In genomic region chr2:50606860-50607259, GRCh38 we compare ENCODE assay signal across 18 cellular contexts.
A peak's percentile ranks its signal among the peaks of the same experiment; 100 is the strongest.
DNase-seq lines count a peak whose midpoint lies in the region; ATAC-seq and TF ChIP-seq lines count a peak whose summit lies in the region.
"Had no signal": no experiment of that assay in that cellular context is flagged by ENCODE, and none has a peak within 500 bp of the region (broad histone marks: within the 10 kb centered on the region; RNA-seq: fewer than 3 reads in every experiment).

No MANE protein-coding gene starts in this region.

- DNase-seq in GM12865 (ENCODE audit: low read depth) (no peak), endodermal cell (no peak), NCI-H345 treated with DMSO at 0.1 percent for 48 hours (lab: John Stamatoyannopoulos, UW; ENCODE audit: unreplicated experiment) (no peak)
- DNase-seq: activated effector memory CD4-positive, alpha-beta T cell treated with anti-CD3 and anti-CD28 coated beads, Interleukin-2, amount 50 U/mL, for 16 hours; amygdala; colonic mucosa; immature natural killer cell; mesenchymal stem cell; NCI-H1105 treated with DMSO at 0.1 percent for 48 hours; stimulated activated CD4-positive, alpha-beta T cell treated with anti-CD3 and anti-CD28 coated beads, Interleukin-2, amount 100 ng/mL, for 24 hours; testis had no signal

- H3K4me1 ChIP-seq in OCI-LY3 (ENCODE audit: low read length) (no peaks in the 10 kb centered on the region), endodermal cell (ENCODE audit: control insufficient read depth, insufficient read depth, low read length) (no peaks in the 10 kb centered on the region)
- H3K4me1 ChIP-seq: colonic mucosa, testis had no signal

- no peaks in the 10 kb centered on the region for H3K36me3 Mint-ChIP-seq in endodermal cell (ENCODE audit: low read depth)

- H3K9me3 Mint-ChIP-seq in endodermal cell, result no peaks in the 10 kb centered on the region

- H3K4me3 ChIP-seq in GM12865 (ENCODE audit: low read depth, low read length) (no peak overlapping the region), OCI-LY3 (ENCODE audit: low read length) (no peak overlapping the region), endodermal cell (ENCODE audit: low read length) (no peak overlapping the region), neural cell (ENCODE audit: low read length) (no peak overlapping the region)
- H3K4me3 ChIP-seq: colonic mucosa, right atrium auricular region, testis had no signal

- H3K4me1 Mint-ChIP-seq in endodermal cell, result peaks cover 1% of the 10 kb centered on the region
- H3K4me1 Mint-ChIP-seq: B cell, immature natural killer cell had no signal

- H3K9ac ChIP-seq in OCI-LY3 (ENCODE audit: low read length) (no peak overlapping the region), endodermal cell (ENCODE audit: extremely low read depth, low read length, poor library complexity, severe bottlenecking) (no peak overlapping the region), neural cell (ENCODE audit: low read length) (no peak overlapping the region)

- H3K36me3 ChIP-seq in OCI-LY3 (replicated peaks; ENCODE audit: low read depth, low read length) (no peaks in the 10 kb centered on the region), endodermal cell (ENCODE audit: control insufficient read depth, insufficient read depth, low read length) (no peaks in the 10 kb centered on the region), neural cell (ENCODE audit: insufficient read depth, low read length) (no peaks in the 10 kb centered on the region)
- H3K36me3 ChIP-seq: colonic mucosa, right atrium auricular region had no signal

- H3K27ac ChIP-seq in OCI-LY3 (ENCODE audit: low read length), result no peak overlapping the region
- H3K27ac ChIP-seq in endodermal cell (ENCODE audit: low read depth, low read length), result no peak overlapping the region
- no peak overlapping the region for H3K27ac ChIP-seq in neural cell (ENCODE audit: low read length)
- H3K27ac ChIP-seq: colonic mucosa, epithelial cell of prostate, right atrium auricular region, testis had no signal

- peak; percentile 48 for TF ChIP-seq RAD21 in neural cell (conservative IDR thresholded peaks at IDR 0.05)

- H3K4me2 ChIP-seq in OCI-LY3 (ENCODE audit: low read length), result no peak overlapping the region
- H3K4me2 ChIP-seq in neural cell (ENCODE audit: low read length), result no peak overlapping the region

- 79 to 92% methylated on average over 3 of the region's 4 CpGs for WGBS in endodermal cell (ENCODE audit: insufficient coverage in 1 of 2, insufficient read length in 1 of 2), 2 experiments

- ATAC-seq in GM21737 (IDR thresholded peaks at IDR 0.05; ENCODE audit: unreplicated experiment) (no peak), GM21825 (IDR thresholded peaks at IDR 0.05; ENCODE audit: unreplicated experiment) (no peak)

- TF ChIP-seq EP300 in neural cell (conservative IDR thresholded peaks at IDR 0.05; ENCODE audit: poor library complexity, severe bottlenecking), result no peak

- TF ChIP-seq CTCF in GM12865 (IDR thresholded peaks at IDR 0.05; ENCODE audit: insufficient read depth, low read depth, low read length, missing control alignments) (peak; percentile 1), OCI-LY3 (IDR thresholded peaks at IDR 0.05; ENCODE audit: low read depth, low read length) (peak; percentile 31), endodermal cell (conservative IDR thresholded peaks at IDR 0.05) (peak; percentile 58), neural cell (IDR thresholded peaks at IDR 0.05; ENCODE audit: poor library complexity, severe bottlenecking) (peak; percentile 57)

- H3K27me3 Mint-ChIP-seq in endodermal cell (ENCODE audit: insufficient read depth), result no peaks in the 10 kb centered on the region
- H3K27me3 Mint-ChIP-seq: B cell had no signal

- H3K27me3 ChIP-seq in OCI-LY3 (ENCODE audit: low read depth, low read length) (no peaks in the 10 kb centered on the region), endodermal cell (ENCODE audit: control insufficient read depth, insufficient read depth, low read length, poor library complexity, severe bottlenecking) (no peaks in the 10 kb centered on the region), neural cell (ENCODE audit: insufficient read depth, low read depth, low read length) (no peaks in the 10 kb centered on the region)
- H3K27me3 ChIP-seq: colonic mucosa, right atrium auricular region, testis had no signal

- H2AFZ ChIP-seq in OCI-LY3 (ENCODE audit: low read depth, low read length), result peak overlapping the region; percentile 16; the same call in 1 of the 2 replicates
- no peak overlapping the region for H2AFZ ChIP-seq in neural cell (ENCODE audit: low read depth, low read length)

- no peaks in the 10 kb centered on the region for H4K20me1 ChIP-seq in OCI-LY3 (ENCODE audit: insufficient read depth, low read length)
- H4K20me1 ChIP-seq in neural cell (ENCODE audit: insufficient read depth), result no peaks in the 10 kb centered on the region

- H3K4me3 Mint-ChIP-seq in endodermal cell, result no peak overlapping the region
- H3K4me3 Mint-ChIP-seq: B cell, immature natural killer cell had no signal

- H3K79me2 ChIP-seq in OCI-LY3 (ENCODE audit: low read length), result no peaks in the 10 kb centered on the region
- H3K79me2 ChIP-seq in neural cell (replicated peaks; ENCODE audit: insufficient read depth, low read length), result no peaks in the 10 kb centered on the region

- H3F3A ChIP-seq in neural cell (ENCODE audit: insufficient read depth, low read length, poor library complexity, severe bottlenecking), result no peaks in the 10 kb centered on the region

- H3K9me3 ChIP-seq in OCI-LY3 (ENCODE audit: insufficient read depth, low read length), result no peaks in the 10 kb centered on the region
- no peaks in the 10 kb centered on the region for H3K9me3 ChIP-seq in endodermal cell (ENCODE audit: control insufficient read depth, low read length)
- no peaks in the 10 kb centered on the region for H3K9me3 ChIP-seq in neural cell (ENCODE audit: low read length)
- H3K9me3 ChIP-seq: colonic mucosa, right atrium auricular region, testis had no signal

- no peak overlapping the region for H3K27ac Mint-ChIP-seq in endodermal cell
- H3K27ac Mint-ChIP-seq: B cell, immature natural killer cell had no signal

- H3K9me2 ChIP-seq in neural cell (ENCODE audit: insufficient read depth, low read length), result no peaks in the 10 kb centered on the region

TF ChIP-seq in neural cell, 6 proteins besides CTCF, POLR2A, EP300 and RAD21:
- TF ChIP-seq POLR2AphosphoS5 (IDR thresholded peaks at IDR 0.05) (no peak), REST (IDR thresholded peaks at IDR 0.05; ENCODE audit: borderline replicate concordance) (no peak), SMC3 (conservative IDR thresholded peaks at IDR 0.05; ENCODE audit: poor library complexity) (peak; percentile 32), EZH2 (IDR thresholded peaks at IDR 0.05; ENCODE audit: borderline replicate concordance, insufficient read depth, low read length, poor library complexity, severe bottlenecking) (no peak)
TF ChIP-seq in neural cell: peak in this region for 1.

Comparison
In these comparisons a context has a peak if more than half of its experiments do, and no peak if none do; other contexts are left out.
1. CTCF ChIP-seq: peak in every context shown above with its lines; median percentile 58 in endodermal cell; 57 in neural cell; 31 in OCI-LY3; 1 in GM12865.